ENCODE assay signal across 1 cellular context in the genomic region with DNA sequence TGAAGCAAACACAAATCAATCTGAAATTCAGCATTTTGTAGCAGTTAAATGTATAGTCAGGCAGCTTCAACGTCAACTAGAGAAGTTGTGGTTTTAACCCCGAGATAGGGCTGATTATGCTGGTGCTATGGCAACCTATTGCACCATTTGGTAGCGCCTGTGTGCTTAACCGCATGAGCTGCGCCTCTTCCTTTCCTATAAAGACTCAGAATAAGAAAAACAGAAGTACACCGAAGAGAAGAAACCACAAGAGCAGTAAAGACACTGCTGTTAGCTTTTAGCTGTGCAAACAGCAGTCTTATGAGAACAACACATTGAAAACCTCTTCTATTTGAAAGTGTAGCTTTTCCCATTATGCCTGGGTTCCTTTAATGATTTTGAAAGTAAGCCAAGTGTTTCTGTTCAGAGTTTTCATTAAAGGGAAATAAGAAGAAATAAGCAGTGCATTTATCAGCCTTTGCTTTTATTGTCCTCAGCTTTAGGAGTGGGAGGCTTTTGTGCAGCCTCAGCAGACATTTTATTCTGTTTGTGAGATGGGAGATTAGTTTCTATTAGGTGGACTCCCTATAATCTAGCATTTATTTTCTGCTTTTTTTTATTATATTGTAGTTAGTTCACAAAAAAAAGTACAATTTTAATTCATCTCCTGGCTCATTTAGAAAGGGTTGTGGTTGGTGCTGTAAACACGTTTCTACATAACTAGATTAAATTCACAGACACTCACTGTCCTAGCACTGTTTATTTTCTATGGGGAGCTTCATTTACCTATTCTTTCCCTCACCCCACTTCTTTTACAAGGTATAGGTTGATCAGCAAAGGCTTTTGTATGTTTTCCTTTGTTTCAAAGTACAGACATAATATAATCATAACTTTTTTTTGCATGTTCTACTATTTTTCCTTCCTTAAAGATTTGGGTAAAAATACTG.
TF ChIP-seq lines count a peak whose summit lies in the region.

No MANE protein-coding gene starts in this region.

TF ChIP-seq in K562, 482 proteins besides CTCF, POLR2A, EP300 and RAD21 (continued from another document and continues in another):
- TF ChIP-seq, protein P1, sequence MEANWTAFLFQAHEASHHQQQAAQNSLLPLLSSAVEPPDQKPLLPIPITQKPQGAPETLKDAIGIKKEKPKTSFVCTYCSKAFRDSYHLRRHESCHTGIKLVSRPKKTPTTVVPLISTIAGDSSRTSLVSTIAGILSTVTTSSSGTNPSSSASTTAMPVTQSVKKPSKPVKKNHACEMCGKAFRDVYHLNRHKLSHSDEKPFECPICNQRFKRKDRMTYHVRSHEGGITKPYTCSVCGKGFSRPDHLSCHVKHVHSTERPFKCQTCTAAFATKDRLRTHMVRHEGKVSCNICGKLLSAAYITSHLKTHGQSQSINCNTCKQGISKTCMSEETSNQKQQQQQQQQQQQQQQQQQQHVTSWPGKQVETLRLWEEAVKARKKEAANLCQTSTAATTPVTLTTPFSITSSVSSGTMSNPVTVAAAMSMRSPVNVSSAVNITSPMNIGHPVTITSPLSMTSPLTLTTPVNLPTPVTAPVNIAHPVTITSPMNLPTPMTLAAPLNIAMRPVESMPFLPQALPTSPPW (CRISPR knock-in tag; IDR thresholded peaks at IDR 0.05) = no peak
- TF ChIP-seq ZNF311 (CRISPR knock-in tag; IDR thresholded peaks at IDR 0.05) (no peak), ZNF778 (CRISPR knock-in tag; IDR thresholded peaks at IDR 0.05) (no peak), MBD2 (IDR thresholded peaks at IDR 0.05; ENCODE audit: borderline replicate concordance, low read depth) (no peak), NR2C2 (CRISPR knock-in tag; IDR thresholded peaks at IDR 0.05) (no peak), NR2C2 (tag; IDR thresholded peaks at IDR 0.05) (peak; percentile 22; the same call in 1 of the 2 replicates), CREBBP (IDR thresholded peaks at IDR 0.05; ENCODE audit: low read depth, low read length) (no peak), RNF219 (CRISPR knock-in tag; IDR thresholded peaks at IDR 0.05) (no peak), WHSC1 (IDR thresholded peaks at IDR 0.05; ENCODE audit: low read length) (no peak), ATF4 (CRISPR knock-in tag; IDR thresholded peaks at IDR 0.05) (peak; percentile 85), ZKSCAN3 (CRISPR knock-in tag; IDR thresholded peaks at IDR 0.05) (no peak), ZSCAN32 (CRISPR knock-in tag; IDR thresholded peaks at IDR 0.05) (no peak), ZNF507 (tag; conservative IDR thresholded peaks at IDR 0.05) (no peak), XRCC5 (IDR thresholded peaks at IDR 0.05; ENCODE audit: low read depth, low read length) (no peak), OTX1 (CRISPR knock-in tag; IDR thresholded peaks at IDR 0.05) (0 out of 2 replicates have a peak, but pooled peaks have one; percentile 24), ZNF277 (CRISPR knock-in tag; IDR thresholded peaks at IDR 0.05; ENCODE audit: borderline replicate concordance) (no peak), EWSR1 (IDR thresholded peaks at IDR 0.05; ENCODE audit: borderline replicate concordance, low read depth, partially characterized antibody) (no peak), SMARCA5 (IDR thresholded peaks at IDR 0.05) (no peak), ZBTB34 (CRISPR knock-in tag; IDR thresholded peaks at IDR 0.05) (peak; percentile 96), ZZZ3 (IDR thresholded peaks at IDR 0.05) (no peak), U2AF1 (optimal IDR thresholded peaks at IDR 0.05; ENCODE audit: low read depth, low read length) (no peak), TAF1 (IDR thresholded peaks at IDR 0.05; ENCODE audit: control insufficient read depth, extremely low read depth, insufficient read depth, low read length, severe bottlenecking) (no peak), FOXK1 (CRISPR knock-in tag; IDR thresholded peaks at IDR 0.05; ENCODE audit: borderline replicate concordance) (no peak), E2F6 (IDR thresholded peaks at IDR 0.05; ENCODE audit: borderline replicate concordance in 1 of 2, extremely low read depth in 1 of 2, insufficient read depth in 1 of 2, insufficient read length in 1 of 2, low read depth in 1 of 2, low read length in 1 of 2, poor library complexity in 1 of 2, severe bottlenecking in 1 of 2) (no peak), KAT7 (CRISPR knock-in tag; IDR thresholded peaks at IDR 0.05; ENCODE audit: borderline replicate concordance) (peak; percentile 36; the same call in 1 of the 2 replicates), NR1H2 (CRISPR knock-in tag; IDR thresholded peaks at IDR 0.05) (no peak), MED1 (CRISPR knock-in tag; IDR thresholded peaks at IDR 0.05; ENCODE audit: borderline replicate concordance) (no peak), MCM5 (IDR thresholded peaks at IDR 0.05; ENCODE audit: low read depth) (no peak), KDM1A (IDR thresholded peaks at IDR 0.05) (no peak), RFX5 (IDR thresholded peaks at IDR 0.05; ENCODE audit: low read depth, low read length) (no peak), ZFPM2 (CRISPR knock-in tag; IDR thresholded peaks at IDR 0.05) (no peak), NRF1 (conservative IDR thresholded peaks at IDR 0.05 in 1 of 2, IDR thresholded peaks at IDR 0.05 in 1 of 2) (peak; percentile 60 to 65), RFX7 (CRISPR knock-in tag; IDR thresholded peaks at IDR 0.05) (no peak), PCBP1 (IDR thresholded peaks at IDR 0.05; ENCODE audit: low read depth, low read length, poor library complexity, severe bottlenecking) (no peak), ZNF717 (CRISPR knock-in tag; IDR thresholded peaks at IDR 0.05) (no peak), HMG20B (CRISPR knock-in tag; IDR thresholded peaks at IDR 0.05) (no peak), E2F3 (CRISPR knock-in tag; IDR thresholded peaks at IDR 0.05) (no peak), PREB (CRISPR knock-in tag; IDR thresholded peaks at IDR 0.05) (no peak), ZBED1 (IDR thresholded peaks at IDR 0.05) (no peak), RBM22 (IDR thresholded peaks at IDR 0.05; ENCODE audit: low read depth, low read length, poor library complexity, severe bottlenecking) (no peak), NCOA4 (IDR thresholded peaks at IDR 0.05; ENCODE audit: partially characterized antibody) (no peak), NCOA2 (IDR thresholded peaks at IDR 0.05; ENCODE audit: partially characterized antibody in 2 of 2) (no peak), MXD1 (CRISPR knock-in tag; IDR thresholded peaks at IDR 0.05; ENCODE audit: borderline replicate concordance, poor library complexity, severe bottlenecking) (no peak), ZNF23 (CRISPR knock-in tag; IDR thresholded peaks at IDR 0.05) (no peak; the same call in 1 of the 2 replicates), PML (IDR thresholded peaks at IDR 0.05; ENCODE audit: low read length) (peak; percentile 70; the same call in 1 of the 2 replicates), ZNF511 (CRISPR knock-in tag; IDR thresholded peaks at IDR 0.05) (no peak), NCOR1 (IDR thresholded peaks at IDR 0.05) (no peak), SRSF3 (IDR thresholded peaks at IDR 0.05; ENCODE audit: insufficient read depth, low read length) (no peak), ATF7 (IDR thresholded peaks at IDR 0.05) (peak; percentile 62; the same call in 1 of the 2 replicates), HNRNPUL1 (IDR thresholded peaks at IDR 0.05; ENCODE audit: low read length) (no peak), SIRT6 (IDR thresholded peaks at IDR 0.05; ENCODE audit: low read depth, low read length) (no peak)
- TF ChIP-seq, protein P2, sequence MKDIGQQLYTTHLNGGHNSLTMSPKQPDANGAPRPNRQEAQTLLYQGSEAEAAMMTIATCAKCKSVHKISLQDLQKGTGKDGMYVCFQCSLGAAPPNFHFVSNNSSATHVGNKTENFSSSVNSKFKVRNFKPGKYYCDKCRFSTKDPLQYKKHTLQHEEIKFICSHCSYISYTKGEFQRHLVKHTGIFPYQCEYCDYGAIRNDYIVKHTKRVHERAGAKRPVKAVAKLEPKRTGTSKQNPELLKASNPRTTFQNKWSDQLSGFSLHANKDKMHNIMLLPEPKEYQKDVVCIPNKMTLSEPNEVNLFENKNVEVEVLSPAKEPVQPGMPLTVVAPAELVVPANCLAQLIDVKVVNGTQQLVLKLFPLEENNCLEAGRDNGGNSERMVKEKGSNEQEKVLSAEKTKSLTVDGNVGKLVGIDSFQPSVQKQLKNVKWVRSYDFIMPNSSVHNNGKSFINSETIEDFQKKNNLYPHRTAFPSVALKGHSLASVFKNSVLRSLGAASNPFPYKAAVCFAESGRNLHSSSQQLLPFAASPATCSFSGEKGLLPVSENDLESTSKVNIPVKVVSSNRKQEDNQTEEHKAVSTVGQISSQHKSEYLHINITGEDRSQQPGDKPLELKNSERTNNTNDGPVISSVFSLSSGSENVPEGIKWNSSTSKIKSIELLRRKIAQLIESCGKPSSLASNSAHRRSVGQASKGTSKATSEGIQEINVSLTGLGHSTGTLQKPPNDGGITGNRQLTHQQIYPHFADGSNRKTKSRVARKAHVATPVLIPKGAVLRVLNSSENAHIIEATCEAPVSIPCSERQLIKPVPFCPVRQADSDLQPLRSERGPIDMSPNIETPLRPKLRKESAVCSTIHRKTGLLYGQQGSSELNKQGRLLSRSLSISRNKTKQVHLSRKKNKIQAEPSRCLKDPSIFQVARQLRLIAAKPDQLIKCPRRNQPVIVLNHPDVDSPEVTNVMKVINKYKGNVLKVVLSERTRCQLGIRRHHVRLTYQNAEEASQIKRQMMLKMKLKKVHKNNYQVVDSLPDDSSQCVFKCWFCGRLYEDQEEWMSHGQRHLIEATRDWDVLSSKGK (CRISPR knock-in tag; IDR thresholded peaks at IDR 0.05) = no peak
- TF ChIP-seq, protein P3, sequence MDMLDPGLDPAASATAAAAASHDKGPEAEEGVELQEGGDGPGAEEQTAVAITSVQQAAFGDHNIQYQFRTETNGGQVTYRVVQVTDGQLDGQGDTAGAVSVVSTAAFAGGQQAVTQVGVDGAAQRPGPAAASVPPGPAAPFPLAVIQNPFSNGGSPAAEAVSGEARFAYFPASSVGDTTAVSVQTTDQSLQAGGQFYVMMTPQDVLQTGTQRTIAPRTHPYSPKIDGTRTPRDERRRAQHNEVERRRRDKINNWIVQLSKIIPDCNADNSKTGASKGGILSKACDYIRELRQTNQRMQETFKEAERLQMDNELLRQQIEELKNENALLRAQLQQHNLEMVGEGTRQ (CRISPR knock-in tag; IDR thresholded peaks at IDR 0.05) = no peak
